ENCODE assay signal across 29 cellular contexts in the genomic region with DNA sequence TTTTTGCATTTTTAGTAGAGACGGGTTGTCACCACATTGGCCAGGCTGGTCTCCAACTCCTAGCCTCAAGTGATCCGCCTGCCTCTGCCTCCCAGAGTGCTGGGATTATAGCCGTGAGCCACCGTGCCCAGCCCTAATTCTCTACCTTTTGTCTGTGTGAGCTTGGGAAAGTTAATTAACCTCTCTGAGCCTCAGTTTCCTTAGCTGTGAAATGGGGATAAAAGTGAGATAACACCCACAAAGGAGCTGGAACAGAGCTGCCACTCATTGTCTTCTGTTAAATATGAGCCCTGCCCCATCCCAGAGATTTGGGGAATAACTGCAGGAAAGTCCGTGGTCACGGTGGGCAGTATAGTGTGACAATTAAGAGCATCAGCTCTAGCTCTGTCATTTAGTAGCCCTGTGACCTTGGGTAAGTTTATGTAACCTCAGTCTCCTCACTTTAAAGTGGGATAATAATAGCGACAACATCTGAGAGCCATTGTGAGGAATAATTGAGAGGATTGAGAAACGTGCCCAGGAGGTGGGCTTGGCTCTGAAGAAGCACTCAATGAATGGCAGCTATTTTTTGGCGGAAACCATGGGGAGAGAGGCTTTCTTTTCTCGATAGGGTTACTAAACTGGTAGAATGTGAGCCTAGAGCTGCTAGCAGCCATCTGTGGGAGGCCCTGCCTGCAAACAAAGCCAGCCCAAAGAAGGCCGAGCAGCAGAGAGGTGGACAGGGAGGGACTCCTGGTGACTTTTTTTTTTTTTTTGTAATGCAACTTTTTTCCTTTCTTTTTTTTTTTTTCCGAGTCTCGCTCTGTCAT.
A peak's percentile ranks its signal among the peaks of the same experiment; 100 is the strongest.
DNase-seq lines count a peak whose midpoint lies in the region; ATAC-seq, FAIRE-seq and TF ChIP-seq lines count a peak whose summit lies in the region.
"Had no signal": no experiment of that assay in that cellular context is flagged by ENCODE, and none has a peak within 500 bp of the region (broad histone marks: within the 10 kb centered on the region; RNA-seq: fewer than 3 reads in every experiment).

No MANE protein-coding gene starts in this region.

- H3K27me3 ChIP-seq in A673 (replicated peaks; ENCODE audit: insufficient read depth, low read depth, low read length, poor library complexity) (no peaks in the 10 kb centered on the region), K562 (ENCODE audit: control insufficient read depth in 2 of 2, insufficient read depth in 2 of 2, low read length in 2 of 2) (no peaks in the 10 kb centered on the region)
- H3K27me3 ChIP-seq: adrenal gland, esophagus muscularis mucosa had no signal

- TF ChIP-seq POLR2A in K562 (conservative IDR thresholded peaks at IDR 0.05) = no peak

- no peaks in the 10 kb centered on the region for H3K36me3 ChIP-seq in A673 (ENCODE audit: insufficient read depth, low read length, poor library complexity, severe bottlenecking)
- no peaks in the 10 kb centered on the region for H3K36me3 ChIP-seq in HEK293 (ENCODE audit: control insufficient read depth in 2 of 2, insufficient read depth in 1 of 2, low read length in 2 of 2)
- H3K36me3 ChIP-seq in K562 (ENCODE audit: control insufficient read depth, insufficient read depth, low read length) = no peaks in the 10 kb centered on the region
- H3K36me3 ChIP-seq: adrenal gland, esophagus muscularis mucosa had no signal

- no peak for TF ChIP-seq RAD21 in K562 (CRISPR knock-in tag; conservative IDR thresholded peaks at IDR 0.05 in 1 of 2, IDR thresholded peaks at IDR 0.05 in 1 of 2)

- WGBS in K562 (ENCODE audit: insufficient coverage, low coverage, missing lambda C conversion rate) = 82% methylated on average over 12 of the region's 13 CpGs

- H3K9me1 ChIP-seq in K562 (ENCODE audit: control insufficient read depth, insufficient read depth, low read length) = no peaks in the 10 kb centered on the region

- H3K36me3 Mint-ChIP-seq in activated naive CD8-positive, alpha-beta T cell treated with anti-CD3 and anti-CD28 coated beads for 36 hours = no peaks in the 10 kb centered on the region
- H3K36me3 Mint-ChIP-seq: mesothelial cell of epicardium, type B pancreatic cell had no signal

- H3K9ac ChIP-seq in K562 (ENCODE audit: insufficient read depth in 1 of 2, low read depth in 2 of 2, low read length in 2 of 2) = no peak overlapping the region

- in situ Hi-C loops in K562 (cut with MboI) = no loop called here

- no peak for TF ChIP-seq CTCF in A673 (conservative IDR thresholded peaks at IDR 0.05; ENCODE audit: low read depth, low read length)
- TF ChIP-seq CTCF in HEK293 (tag by site-specific recombination; IDR thresholded peaks at IDR 0.05) = no peak
- TF ChIP-seq CTCF in K562 (IDR thresholded peaks at IDR 0.05 in 2 of 3, conservative IDR thresholded peaks at IDR 0.05 in 1 of 3; ENCODE audit: insufficient read depth in 2 of 3, low read depth in 1 of 3, low read length in 3 of 3) = no peak

- 0 out of 2 replicates have a peak overlapping the region, but pooled peaks have one; percentile 37 for H2AFZ ChIP-seq in K562 (ENCODE audit: low read depth, low read length)

- CTCF ChIA-PET in A673 (lab: Charles Lee) (no interaction called here), HEK293 (lab: Yijun Ruan, JAX) (interaction anchor here (0.6 kb wide), 2 partner anchors 10 to 204 kb away, joined by 3 read pairs; no protein-coding TSS in a partner anchor), K562 (lab: Yijun Ruan, JAX; ENCODE audit: low intra/inter-chr PET ratio) (no interaction called here)

- no peaks in the 10 kb centered on the region for H3K79me2 ChIP-seq in K562 (ENCODE audit: control insufficient read depth, insufficient read depth, low read length)

- DNase-seq in A673 (ENCODE audit: low spot score) = peak; percentile 71
- DNase-seq in K562 (ENCODE audit: extremely low read depth in 1 of 4, low spot score in 3 of 4) = no peak
- DNase-seq in mesenteric fat pad (ENCODE audit: low spot score) = peak; percentile 24
- no peak for DNase-seq in inferior parietal cortex (ENCODE audit: extremely low spot score)
- DNase-seq in NCI-H345 (lab: John Stamatoyannopoulos, UW) = no peak
- DNase-seq in activated naive CD8-positive, alpha-beta T cell treated with anti-CD3 and anti-CD28 coated beads for 36 hours = no peak
- DNase-seq: 8988T; activated CD4-positive, alpha-beta T cell treated with anti-CD3 and anti-CD28 coated beads for 36 hours; activated CD8-positive, alpha-beta memory T cell treated with anti-CD3 and anti-CD28 coated beads, Interleukin-2, amount 50 U/mL, for 48 hours; activated CD8-positive, alpha-beta T cell treated with anti-CD3 and anti-CD28 coated beads for 36 hours; activated naive CD4-positive, alpha-beta T cell treated with anti-CD3 and anti-CD28 coated beads for 36 hours; adrenal gland; CD4-positive, alpha-beta T cell; DND-41; foreskin fibroblast; kidney; left ventricle myocardium superior; NCI-H1436 treated with DMSO at 0.1 percent for 48 hours; NCI-H2081 treated with DMSO at 0.1 percent for 48 hours; NCI-H82; stimulated activated CD4-positive, alpha-beta T cell treated with anti-CD3 and anti-CD28 coated beads, Interleukin-4, amount 100 ng/mL, for 4 hours had no signal

- H3K4me3 ChIP-seq in A673 (ENCODE audit: low read depth, low read length, poor library complexity, severe bottlenecking) (no peak overlapping the region), HEK293 (ENCODE audit: low read depth, low read length) (no peak overlapping the region), K562 (no peak overlapping the region)
- H3K4me3 ChIP-seq: adrenal gland, esophagus muscularis mucosa had no signal

- intact Hi-C loops in A673 (cut with micrococcal nuclease; ENCODE audit: unreplicated experiment) = no loop called here
- intact Hi-C loops in K562 (cut with micrococcal nuclease) = no loop called here

- peaks cover 2% of the 10 kb centered on the region for H3K4me1 Mint-ChIP-seq in activated naive CD8-positive, alpha-beta T cell treated with anti-CD3 and anti-CD28 coated beads for 36 hours
- H3K4me1 Mint-ChIP-seq: central memory CD8-positive, alpha-beta T cell; mesothelial cell of epicardium had no signal

- no peaks in the 10 kb centered on the region for H4K20me1 ChIP-seq in K562 (replicated peaks; ENCODE audit: control insufficient read depth, insufficient read depth, low read length)

- no peak overlapping the region for H3K27ac Mint-ChIP-seq in activated naive CD8-positive, alpha-beta T cell treated with anti-CD3 and anti-CD28 coated beads for 36 hours
- H3K27ac Mint-ChIP-seq: activated CD4-positive, alpha-beta T cell treated with anti-CD3 and anti-CD28 coated beads for 36 hours; activated CD8-positive, alpha-beta T cell treated with anti-CD3 and anti-CD28 coated beads for 36 hours; activated naive CD4-positive, alpha-beta T cell treated with anti-CD3 and anti-CD28 coated beads for 36 hours; CD4-positive, alpha-beta T cell; mesothelial cell of epicardium; type B pancreatic cell had no signal

- no TSS peak for BruUV-seq in A673 (replicated peaks; lab: Mats Ljungman, UMichigan)
- no TSS peak for BruUV-seq in K562 (replicated peaks; lab: Mats Ljungman, UMichigan)

- H3K9me3 ChIP-seq in A673 (ENCODE audit: low read depth, low read length, poor library complexity, severe bottlenecking) = no peaks in the 10 kb centered on the region
- H3K9me3 ChIP-seq in HEK293 (ENCODE audit: control insufficient read depth, insufficient read depth, low read depth, low read length) = no peaks in the 10 kb centered on the region
- peaks cover 1% of the 10 kb centered on the region for H3K9me3 ChIP-seq in K562 (replicated peaks; ENCODE audit: control insufficient read depth, insufficient read depth, low read depth, low read length)
- H3K9me3 ChIP-seq: adrenal gland, esophagus muscularis mucosa had no signal

- H3K4me3 Mint-ChIP-seq in activated naive CD8-positive, alpha-beta T cell treated with anti-CD3 and anti-CD28 coated beads for 36 hours = no peak overlapping the region
- H3K4me3 Mint-ChIP-seq: activated CD4-positive, alpha-beta T cell treated with anti-CD3 and anti-CD28 coated beads for 36 hours; activated CD8-positive, alpha-beta T cell treated with anti-CD3 and anti-CD28 coated beads for 36 hours; activated naive CD4-positive, alpha-beta T cell treated with anti-CD3 and anti-CD28 coated beads for 36 hours; CD4-positive, alpha-beta T cell; central memory CD8-positive, alpha-beta T cell; mesothelial cell of epicardium; type B pancreatic cell had no signal

- FAIRE-seq in K562 (lab: Jason Lieb, UNC) = no peak
- FAIRE-seq: D721Med, endometrium, kidney had no signal

- ATAC-seq in K562 = no peak
- no peak for ATAC-seq in HG02610 (IDR thresholded peaks at IDR 0.05; ENCODE audit: unreplicated experiment)
- ATAC-seq: activated CD4-positive, alpha-beta T cell treated with anti-CD3 and anti-CD28 coated beads for 36 hours; activated CD8-positive, alpha-beta T cell treated with anti-CD3 and anti-CD28 coated beads for 36 hours; left ventricle myocardium superior had no signal

- no peaks in the 10 kb centered on the region for H3K9me3 Mint-ChIP-seq in activated naive CD8-positive, alpha-beta T cell treated with anti-CD3 and anti-CD28 coated beads for 36 hours
- H3K9me3 Mint-ChIP-seq: activated CD8-positive, alpha-beta T cell treated with anti-CD3 and anti-CD28 coated beads for 36 hours; CD4-positive, alpha-beta T cell; central memory CD8-positive, alpha-beta T cell had no signal

- H3K4me1 ChIP-seq in A673 (ENCODE audit: insufficient read depth, low read length, poor library complexity, severe bottlenecking) (peaks cover 3% of the 10 kb centered on the region), HEK293 (ENCODE audit: control insufficient read depth, insufficient read depth, low read length) (no peaks in the 10 kb centered on the region), K562 (replicated peaks in 1 of 2; ENCODE audit: control insufficient read depth in 2 of 2, insufficient read depth in 2 of 2, low read length in 2 of 2) (peaks cover 4 to 28% of the 10 kb centered on the region in 2 experiments; a peak in 4 of 5 replicates)
- H3K4me1 ChIP-seq: adrenal gland had no signal

- no peak overlapping the region for H3K27ac ChIP-seq in A673 (ENCODE audit: low read depth, low read length, poor library complexity, severe bottlenecking)
- H3K27ac ChIP-seq in HEK293 (ENCODE audit: extremely low read depth, low read depth, low read length) = no peak overlapping the region
- H3K27ac ChIP-seq in K562 (ENCODE audit: extremely low read depth, low read depth, low read length) = no peak overlapping the region
- H3K27ac ChIP-seq: adrenal gland, esophagus muscularis mucosa had no signal

- POLR2A ChIA-PET in A673 (lab: Charles Lee; ENCODE audit: low non-redundant PET) (interaction anchor here (0.6 kb wide), 1 partner anchor 28 kb away, joined by 3 read pairs; no protein-coding TSS in a partner anchor), HEK293 (lab: Yijun Ruan, JAX) (no interaction called here), K562 (lab: Yijun Ruan, JAX) (interaction anchor here (0.8 kb wide), 1 partner anchor 16 kb away, joined by 5 read pairs; no protein-coding TSS in a partner anchor)

- TF ChIP-seq EP300 in K562 (IDR thresholded peaks at IDR 0.05; ENCODE audit: low read length) = no peak

- H3K4me2 ChIP-seq in K562 (ENCODE audit: insufficient read depth, low read length) = no peak overlapping the region

- no peaks in the 10 kb centered on the region for H3K27me3 Mint-ChIP-seq in activated naive CD8-positive, alpha-beta T cell treated with anti-CD3 and anti-CD28 coated beads for 36 hours
- H3K27me3 Mint-ChIP-seq: activated CD4-positive, alpha-beta T cell treated with anti-CD3 and anti-CD28 coated beads for 36 hours; activated CD8-positive, alpha-beta T cell treated with anti-CD3 and anti-CD28 coated beads for 36 hours; CD4-positive, alpha-beta T cell had no signal

Comparison
In these comparisons a context has a peak if more than half of its experiments do, and no peak if none do; other contexts are left out.
1. DNase-seq: peak in A673 (single experiment) and mesenteric fat pad (single experiment); none in K562 (0 of 4), inferior parietal cortex (single experiment), NCI-H345 (single experiment) and activated naive CD8-positive, alpha-beta T cell treated with anti-CD3 and anti-CD28 coated beads for 36 hours (single experiment).